ENCODE assay signal across 21 cellular contexts in the genomic region with DNA sequence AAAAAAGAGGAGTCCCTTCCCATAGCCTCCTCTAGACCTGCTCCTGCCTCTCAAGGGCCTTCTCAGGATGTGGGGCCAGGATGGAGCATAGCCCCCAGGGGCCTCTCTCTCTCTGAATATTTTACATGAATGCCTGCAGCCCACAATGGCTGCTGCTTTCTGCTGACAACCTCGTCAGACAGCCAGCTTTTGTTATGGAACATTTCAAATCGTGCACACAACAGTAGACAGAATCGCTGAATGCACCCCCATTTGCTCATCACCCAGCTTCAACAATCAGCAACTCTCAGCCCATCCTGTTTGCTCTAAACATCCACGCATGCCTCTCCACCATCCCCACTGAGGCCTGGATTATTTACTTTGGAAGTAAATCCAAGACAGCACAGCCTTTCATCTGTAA. TPM values are rescaled to one million over a fixed set of nuclear protein-coding genes. Genes with fewer than 3 reads are reported as not detected.
A peak's percentile ranks its signal among the peaks of the same experiment; 100 is the strongest.
DNase-seq lines count a peak whose midpoint lies in the region; ATAC-seq and TF ChIP-seq lines count a peak whose summit lies in the region.
"Had no signal": no experiment of that assay in that cellular context is flagged by ENCODE, and none has a peak within 500 bp of the region (broad histone marks: within the 10 kb centered on the region; RNA-seq: fewer than 3 reads in every experiment).

No MANE protein-coding gene starts in this region.

- ATAC-seq in heart right ventricle: no peak
- ATAC-seq in Right ventricle myocardium superior (ENCODE audit: poor library complexity): no peak
- ATAC-seq: right lobe of liver had no signal

- H3K4me3 ChIP-seq in heart right ventricle (no peak overlapping the region), right atrium auricular region (no peak overlapping the region), parathyroid adenoma (ENCODE audit: low read depth, low read length) (no peak overlapping the region)
- H3K4me3 ChIP-seq: colonic mucosa, mucosa of descending colon, right lobe of liver, SJSA1, upper lobe of left lung had no signal

- H3K27ac ChIP-seq in heart right ventricle: peak overlapping the region; percentile 47 to 92 (median 82)
- peak overlapping the region; percentile 70 to 89 for H3K27ac ChIP-seq in right atrium auricular region
- H3K27ac ChIP-seq in parathyroid adenoma: no peak overlapping the region
- H3K27ac ChIP-seq: right lobe of liver, SJSA1, WERI-Rb-1 had no signal

- no peak overlapping the region for H2AFZ ChIP-seq in parathyroid adenoma

- peaks cover 0 to 6% (median 0%) of the 10 kb centered on the region in 9 donors for H3K36me3 ChIP-seq in heart right ventricle
- no peaks in the 10 kb centered on the region for H3K36me3 ChIP-seq in right atrium auricular region
- no peaks in the 10 kb centered on the region for H3K36me3 ChIP-seq in parathyroid adenoma (ENCODE audit: control insufficient read depth, insufficient read depth, low read length)
- H3K36me3 ChIP-seq: colonic mucosa, right lobe of liver, SJSA1, upper lobe of left lung, WERI-Rb-1 had no signal

- H3K9me3 ChIP-seq in heart right ventricle: no peaks in the 10 kb centered on the region
- no peaks in the 10 kb centered on the region for H3K9me3 ChIP-seq in right atrium auricular region
- H3K9me3 ChIP-seq in parathyroid adenoma (ENCODE audit: control insufficient read depth, low read length): no peaks in the 10 kb centered on the region
- H3K9me3 ChIP-seq: colonic mucosa, mucosa of descending colon, right lobe of liver, SJSA1, upper lobe of left lung had no signal

- H3K4me1 ChIP-seq in heart right ventricle: peaks cover 8 to 65% (median 32%) of the 10 kb centered on the region in 9 donors
- H3K4me1 ChIP-seq in right atrium auricular region: peaks cover 0 to 28% of the 10 kb centered on the region in 2 donors
- H3K4me1 ChIP-seq in parathyroid adenoma: peaks cover 4% of the 10 kb centered on the region
- H3K4me1 ChIP-seq: colonic mucosa had no signal

- no peak for TF ChIP-seq CTCF in heart right ventricle (IDR thresholded peaks at IDR 0.05)
- no peak for TF ChIP-seq CTCF in right atrium auricular region (IDR thresholded peaks at IDR 0.05)
- no peak for TF ChIP-seq CTCF in parathyroid adenoma (IDR thresholded peaks at IDR 0.05)

- H3K9ac ChIP-seq in parathyroid adenoma: no peak overlapping the region

- H3K27me3 ChIP-seq in heart right ventricle (peaks cover 0 to 15% (median 0%) of the 10 kb centered on the region in 7 donors), right atrium auricular region (no peaks in the 10 kb centered on the region), parathyroid adenoma (ENCODE audit: control insufficient read depth, insufficient read depth, low read length) (no peaks in the 10 kb centered on the region)
- H3K27me3 ChIP-seq: right lobe of liver, SJSA1 had no signal

- 53 to 62% methylated on average over 4 of the region's 4 CpGs for WGBS in heart right ventricle, 2 donors

- no peaks in the 10 kb centered on the region for H3K79me2 ChIP-seq in parathyroid adenoma

- intact Hi-C loops in heart right ventricle (cut with DNase I): loop anchor here in 1 of 10 donors (5.0 kb wide), 1 partner anchor 61 kb away; a partner anchor contains a TSS
- intact Hi-C loops in Right ventricle myocardium superior (cut with DNase I): loop anchor here (10.0 kb wide), 1 partner anchor 63 kb away; a partner anchor contains a TSS

- DNase-seq in heart right ventricle (no peak), Right ventricle myocardium superior (no peak), right atrium auricular region (ENCODE audit: low spot score) (peak; percentile 57), activated gamma-delta T cell (lab: John Stamatoyannopoulos, UW) (no peak), NCI-H524 treated with DMSO at 0.1 percent for 48 hours (lab: John Stamatoyannopoulos, UW) (no peak), kidney tubule cell (ENCODE audit: low spot score) (no peak)
- no peak for DNase-seq in activated CD4-positive, alpha-beta T cell treated with anti-CD3 and anti-CD28 coated beads, Interleukin-2, amount 50 U/mL, for 48 hours
- DNase-seq: activated CD4-positive, alpha-beta memory T cell treated with anti-CD3 and anti-CD28 coated beads for 36 hours; activated T-cell treated with anti-CD3 and anti-CD28 coated beads, Interleukin-2, amount 50 U/mL, for 1 hour; colonic mucosa; DMS 273 treated with DMSO at 0.1 percent for 48 hours; GDM1; mucosa of descending colon; NCI-H1105 treated with DMSO at 0.1 percent for 48 hours; right lobe of liver; stimulated activated naive CD4-positive, alpha-beta T cell; upper lobe of left lung; WERI-Rb-1 had no signal

- peak overlapping the region; percentile 11 for H3K4me2 ChIP-seq in parathyroid adenoma (ENCODE audit: low read length)

RNA-seq across cellular contexts. Expression of a gene that starts 5.4 kb away (rescaled TPM):
- total RNA-seq in heart right ventricle: 10 to 100 TPM; 16.8 to 41.7 (median 26.8) TPM
- 100 to 1,000 TPM in 1 of 2 donors, 10 to 100 TPM in 1; 63.7 to 129 TPM for polyA plus RNA-seq in heart right ventricle
- total RNA-seq in Right ventricle myocardium superior: 29.1 TPM
- total RNA-seq in right atrium auricular region: 10 to 100 TPM; 25.5 to 36.3 TPM
- total RNA-seq: activated CD4-positive, alpha-beta memory T cell treated with anti-CD3 and anti-CD28 coated beads for 36 hours; SJSA1 had no signal
- polyA plus RNA-seq: CD14-positive monocyte had no signal

RNA-seq across cellular contexts. Expression of a gene that starts 59.5 kb away (rescaled TPM):
- total RNA-seq in heart right ventricle (10 to 100 TPM in 1 of 10 donors, 1 to 10 TPM in 9; 5.5 to 10.7 (median 8.3) TPM), Right ventricle myocardium superior (7.6 TPM), right atrium auricular region (1 to 10 TPM; 3.4 to 8.8 TPM)
- 1 to 10 TPM; 6.4 to 6.9 TPM for polyA plus RNA-seq in heart right ventricle
